In the genomic region with DNA sequence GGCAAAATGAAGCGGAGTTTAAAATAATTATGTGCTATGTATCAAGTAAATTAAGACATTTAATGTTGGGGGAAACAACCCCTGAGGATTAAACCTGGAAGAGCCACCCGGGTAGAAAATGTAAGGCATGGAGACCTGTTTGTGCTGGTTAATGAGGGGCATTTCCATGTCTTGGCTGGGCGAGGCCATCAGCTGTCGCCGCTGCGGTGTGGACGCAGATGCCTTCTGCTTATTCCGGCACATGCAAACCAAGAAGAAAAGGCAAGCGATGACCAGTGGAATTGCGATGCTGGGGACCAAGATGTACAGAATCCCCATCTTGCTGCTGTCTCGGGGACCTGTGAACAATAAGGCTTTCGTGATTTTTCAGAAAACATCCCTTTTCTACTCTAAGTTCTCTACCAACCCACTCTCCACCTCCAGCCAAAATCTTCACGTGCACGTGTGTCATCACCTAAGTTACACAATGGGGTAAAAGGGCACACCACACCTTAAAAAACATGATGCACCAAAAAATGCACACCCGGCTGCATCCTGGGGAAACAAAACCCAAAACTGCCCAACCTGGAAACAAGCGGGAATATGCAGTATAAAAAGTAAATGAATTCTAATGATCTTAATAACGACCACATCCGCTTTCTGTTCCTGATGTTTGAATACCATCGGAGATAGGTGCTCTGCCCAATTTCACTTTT, we compare ENCODE assay signal across 17 cellular contexts.
"Had no signal": no experiment of that assay in that cellular context is flagged by ENCODE, and none has a peak within 500 bp of the region (broad histone marks: within the 10 kb centered on the region; RNA-seq: fewer than 3 reads in every experiment).

No MANE protein-coding gene starts in this region.

- H3K27me3 ChIP-seq: heart right ventricle, neural progenitor cell, ovary, testis, upper lobe of left lung had no signal

- H3K9me3 ChIP-seq: esophagus squamous epithelium, heart right ventricle, ovary, testis, tibial artery, upper lobe of left lung had no signal

- H3K36me3 ChIP-seq: neural progenitor cell, ovary, upper lobe of left lung had no signal

- H3K27ac ChIP-seq: coronary artery, neural progenitor cell, ovary, testis, tibial artery, upper lobe of left lung had no signal

- H3K9ac ChIP-seq: neural progenitor cell had no signal

- H3K27ac Mint-ChIP-seq: naive thymus-derived CD4-positive, alpha-beta T cell; nephron; neural progenitor cell had no signal

- H3K4me3 ChIP-seq: coronary artery, esophagus squamous epithelium, heart right ventricle, lung, neural progenitor cell, ovary, smooth muscle cell, testis, tibial artery, upper lobe of left lung had no signal

- H2AFZ ChIP-seq: neural progenitor cell had no signal

- H3K4me1 Mint-ChIP-seq: nephron, neural progenitor cell had no signal

- H3K9me3 Mint-ChIP-seq: nephron, neural progenitor cell had no signal

- DNase-seq: effector memory CD4-positive, alpha-beta T cell; esophagus squamous epithelium; glutamatergic neuron; heart right ventricle; left colon; ovary; posterior cingulate gyrus; substantia nigra; testis; tibial artery had no signal

- H3K36me3 Mint-ChIP-seq: naive thymus-derived CD4-positive, alpha-beta T cell had no signal

- H3K4me3 Mint-ChIP-seq: naive thymus-derived CD4-positive, alpha-beta T cell; nephron; neural progenitor cell had no signal

- H3K4me1 ChIP-seq: testis, tibial artery, upper lobe of left lung had no signal

- H3K4me2 ChIP-seq: neural progenitor cell, smooth muscle cell had no signal
